In the genomic region with DNA sequence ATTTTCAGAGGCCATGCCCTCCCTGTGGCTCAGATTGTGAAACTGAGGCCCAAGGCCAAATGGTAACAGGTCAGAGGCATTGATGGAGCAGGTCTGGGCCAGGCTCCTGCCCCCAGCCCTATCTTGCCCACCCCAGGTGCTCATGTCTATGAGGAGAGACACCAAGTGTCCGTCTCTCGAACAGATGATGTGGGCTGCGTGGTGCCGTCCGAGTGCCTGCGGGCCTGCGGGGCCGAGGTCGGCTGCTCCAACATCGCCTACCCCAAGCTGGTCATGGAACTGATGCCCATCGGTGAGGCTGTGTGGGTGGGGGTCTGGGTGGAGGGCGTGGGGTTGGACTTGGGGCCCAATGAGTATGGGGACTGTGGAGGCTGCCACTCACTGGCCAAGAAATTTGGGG, we compare ENCODE assay signal across 16 cellular contexts. TPM values are rescaled to one million over a fixed set of nuclear protein-coding genes. Genes with fewer than 3 reads are reported as not detected.
DNase-seq lines count a peak whose midpoint lies in the region; ATAC-seq and TF ChIP-seq lines count a peak whose summit lies in the region.
"Had no signal": no experiment of that assay in that cellular context is flagged by ENCODE, and none has a peak within 500 bp of the region (broad histone marks: within the 10 kb centered on the region; RNA-seq: fewer than 3 reads in every experiment).

No MANE protein-coding gene starts in this region.

- H3K9me3 ChIP-seq in heart right ventricle: no peaks in the 10 kb centered on the region
- H3K9me3 ChIP-seq in lower lobe of right lung: no peaks in the 10 kb centered on the region
- H3K9me3 ChIP-seq in aorta (ENCODE audit: control insufficient read depth, low read length): no peaks in the 10 kb centered on the region

- ATAC-seq in Right ventricle myocardium inferior (no peak), heart right ventricle (no peak), left ventricle myocardium superior (no peak), lower lobe of right lung (no peak), aorta (ENCODE audit: low FRiP score) (no peak), HG03139 (IDR thresholded peaks at IDR 0.05; ENCODE audit: unreplicated experiment) (no peak)
- ATAC-seq: CD8-positive, alpha-beta T cell; HCT116 had no signal

- 96 to 98% methylated on average over 12 of the region's 12 CpGs for WGBS in heart right ventricle, 2 donors
- 94 to 96% methylated on average over 12 of the region's 12 CpGs for WGBS in aorta, 2 donors

- peaks cover 0 to 7% (median 0%) of the 10 kb centered on the region in 7 donors for H3K27me3 ChIP-seq in heart right ventricle
- no peaks in the 10 kb centered on the region for H3K27me3 ChIP-seq in lower lobe of right lung (ENCODE audit: low read depth)
- no peaks in the 10 kb centered on the region for H3K27me3 ChIP-seq in aorta (ENCODE audit: control insufficient read depth in 1 of 2, insufficient read depth in 2 of 2, low read length in 1 of 2)

- intact Hi-C loops in Right ventricle myocardium inferior (cut with DNase I) (no loop called here), heart right ventricle (cut with DNase I) (loop anchor here in 1 of 10 donors (2.0 kb wide), 1 partner anchor 36 kb away; no protein-coding TSS in a partner anchor), left ventricle myocardium superior (cut with micrococcal nuclease) (no loop called here), lower lobe of right lung (cut with DNase I) (no loop called here), aorta (cut with DNase I) (no loop called here)

- H3K4me3 ChIP-seq in heart right ventricle (no peak overlapping the region), lower lobe of right lung (no peak overlapping the region), aorta (ENCODE audit: low read length in 2 of 2) (no peak overlapping the region)
- H3K4me3 ChIP-seq: GM23248 had no signal

- H3K4me1 ChIP-seq in heart right ventricle (no peaks in the 10 kb centered on the region), lower lobe of right lung (no peaks in the 10 kb centered on the region), aorta (ENCODE audit: control insufficient read depth in 1 of 2, insufficient read depth in 2 of 2, low read length in 2 of 2) (no peaks in the 10 kb centered on the region)

- DNase-seq in Right ventricle myocardium inferior (ENCODE audit: missing footprints): peak; percentile 50
- DNase-seq in heart right ventricle: no peak
- DNase-seq in left ventricle myocardium superior: peak; percentile 1
- DNase-seq in lower lobe of right lung: peak; percentile 36
- DNase-seq in aorta: peak; percentile 17 to 54
- DNase-seq in NCI-H2196 treated with DMSO at 0.1 percent for 48 hours (lab: John Stamatoyannopoulos, UW; ENCODE audit: unreplicated experiment): no peak
- DNase-seq: COR-L47, DMS153, DMS79 treated with DMSO at 0.1 percent for 48 hours, EL had no signal

- no peaks in the 10 kb centered on the region for H3K36me3 ChIP-seq in heart right ventricle
- H3K36me3 ChIP-seq in lower lobe of right lung: no peaks in the 10 kb centered on the region
- H3K36me3 ChIP-seq in aorta (ENCODE audit: control insufficient read depth in 1 of 2, insufficient read depth in 2 of 2, low read length in 1 of 2): no peaks in the 10 kb centered on the region

- H3K27ac ChIP-seq in heart right ventricle (no peak overlapping the region), lower lobe of right lung (no peak overlapping the region), aorta (ENCODE audit: low read depth in 1 of 2, low read length in 2 of 2) (no peak overlapping the region)
- H3K27ac ChIP-seq: 22Rv1, GM23248, HL-60 had no signal

- no peak for TF ChIP-seq CTCF in heart right ventricle (IDR thresholded peaks at IDR 0.05)
- no peak for TF ChIP-seq CTCF in lower lobe of right lung (IDR thresholded peaks at IDR 0.05)

RNA-seq across cellular contexts. Expression of a gene that starts 8.7 kb away (rescaled TPM):
- total RNA-seq in Right ventricle myocardium inferior: 2.7 TPM
- total RNA-seq in heart right ventricle: 1 to 10 TPM in 9 of 10 donors, under 1 TPM in 1; 0.96 to 4.0 (median 1.7) TPM
- polyA plus RNA-seq in heart right ventricle: 1 to 10 TPM; 1.1 to 5.5 TPM
- 2.3 TPM for total RNA-seq in left ventricle myocardium superior
- total RNA-seq in lower lobe of right lung: 5.8 TPM
- total RNA-seq in aorta: 10 to 100 TPM in 1 of 2 donors, 1 to 10 TPM in 1; 7.1 to 12.9 TPM
- 1 to 10 TPM; 2.5 to 3.4 TPM for polyA plus RNA-seq in aorta

RNA-seq across cellular contexts. Expression of a gene that starts 33.5 kb away (rescaled TPM):
- total RNA-seq in Right ventricle myocardium inferior (2.0 TPM), heart right ventricle (1 to 10 TPM in 9 of 10 donors, under 1 TPM in 1; 0.99 to 3.6 (median 2.2) TPM), left ventricle myocardium superior (2.2 TPM), lower lobe of right lung (8.5 TPM), aorta (1 to 10 TPM; 4.0 to 6.3 TPM)
- polyA plus RNA-seq in heart right ventricle (1 to 10 TPM; 2.6 to 3.7 TPM), aorta (1 to 10 TPM in 1 of 2 donors, under 1 TPM in 1; 0.87 to 2.4 TPM)
- total RNA-seq: GM23248 had no signal
- polyA plus RNA-seq: GM23248 had no signal

Comparison
In these comparisons a context has a peak if more than half of its experiments do, and no peak if none do; other contexts are left out.
1. DNase-seq: peak in Right ventricle myocardium inferior (single experiment), left ventricle myocardium superior (single experiment), lower lobe of right lung (single experiment) and aorta (2 of 2); none in heart right ventricle (0 of 2) and NCI-H2196 treated with DMSO at 0.1 percent for 48 hours (single experiment).